ENCODE assay signal across 1 cellular context in genomic region chr10:120746016-120746755, GRCh38.
TF ChIP-seq lines count a peak whose summit lies in the region.

No MANE protein-coding gene starts in this region.

TF ChIP-seq in GM23338, 12 proteins besides CTCF, POLR2A, EP300 and RAD21 (continued from another document):
- TF ChIP-seq ZNF462 (CRISPR knock-in tag; IDR thresholded peaks at IDR 0.05) = no peak
- no peak for TF ChIP-seq NANOG (IDR thresholded peaks at IDR 0.05; ENCODE audit: borderline replicate concordance)
- TF ChIP-seq ZNF331 (CRISPR knock-in tag; IDR thresholded peaks at IDR 0.05; ENCODE audit: low read depth) = no peak
- TF ChIP-seq EZH2 (IDR thresholded peaks at IDR 0.05; ENCODE audit: low read depth, unreplicated experiment) = no peak
- no peak for TF ChIP-seq POLR2AphosphoS5 (IDR thresholded peaks at IDR 0.05; ENCODE audit: low read depth)
- no peak for TF ChIP-seq JUNB (IDR thresholded peaks at IDR 0.05; ENCODE audit: unreplicated experiment)
- TF ChIP-seq REST (IDR thresholded peaks at IDR 0.05; ENCODE audit: unreplicated experiment) = no peak
